Comparison of ENCODE assay signal across 10 cellular contexts in the genomic region with DNA sequence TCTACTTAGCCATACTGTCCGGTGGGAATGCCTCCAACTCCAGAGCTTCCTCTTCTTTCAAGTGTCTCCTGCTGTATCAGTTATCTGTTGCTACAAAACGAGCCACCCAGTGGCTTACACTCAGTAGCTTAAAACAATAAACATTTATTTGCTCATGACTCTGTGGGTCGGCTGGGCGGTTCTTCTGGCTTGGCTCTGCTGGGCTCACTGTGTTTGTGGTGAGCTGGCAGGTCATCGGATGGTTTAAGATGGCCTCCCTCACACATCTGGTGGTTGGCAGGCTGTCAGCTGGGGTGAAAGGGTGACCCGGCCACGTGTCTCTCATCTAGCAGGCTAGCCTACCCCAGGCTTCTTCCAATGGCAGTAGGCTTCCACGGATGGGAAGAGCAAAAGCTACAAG.
DNase-seq lines count a peak whose midpoint lies in the region; FAIRE-seq and TF ChIP-seq lines count a peak whose summit lies in the region.
"Had no signal": no experiment of that assay in that cellular context is flagged by ENCODE, and none has a peak within 500 bp of the region (broad histone marks: within the 10 kb centered on the region; RNA-seq: fewer than 3 reads in every experiment).

No MANE protein-coding gene starts in this region.

- H3K4me1 ChIP-seq in OCI-LY7 (ENCODE audit: insufficient read depth, low read length, poor library complexity, severe bottlenecking): peaks cover 39% of the 10 kb centered on the region

- H3K4me2 ChIP-seq in OCI-LY7 (ENCODE audit: low read length): no peak overlapping the region

- H4K20me1 ChIP-seq in OCI-LY7 (ENCODE audit: insufficient read depth, low read length): no peaks in the 10 kb centered on the region

- no peaks in the 10 kb centered on the region for H3K9me3 Mint-ChIP-seq in activated T-cell treated with anti-CD3 and anti-CD28 coated beads, Interleukin-2, amount 50 U/mL, for 24 hours

- H3K4me3 Mint-ChIP-seq in activated T-cell treated with anti-CD3 and anti-CD28 coated beads, Interleukin-2, amount 50 U/mL, for 24 hours: no peak overlapping the region

- H3K4me1 Mint-ChIP-seq in activated T-cell treated with anti-CD3 and anti-CD28 coated beads, Interleukin-2, amount 50 U/mL, for 24 hours (ENCODE audit: low read depth): no peaks in the 10 kb centered on the region

- peaks cover 8% of the 10 kb centered on the region; the same call in 1 of the 2 replicates for H3K9me3 ChIP-seq in OCI-LY7 (ENCODE audit: low read length)

- no peaks in the 10 kb centered on the region for H3K9me2 ChIP-seq in OCI-LY7 (ENCODE audit: insufficient read depth, low read length)

- H3K4me3 ChIP-seq in OCI-LY7 (ENCODE audit: low read depth, low read length, poor library complexity, severe bottlenecking): no peak overlapping the region
- H3K4me3 ChIP-seq: lung had no signal

- H3K27me3 Mint-ChIP-seq in activated T-cell treated with anti-CD3 and anti-CD28 coated beads, Interleukin-2, amount 50 U/mL, for 24 hours: peaks cover 7% of the 10 kb centered on the region

- no peaks in the 10 kb centered on the region for H3K36me3 ChIP-seq in OCI-LY7 (ENCODE audit: insufficient read depth, low read length)

- POLR2A ChIA-PET in OCI-LY7 (lab: Charles Lee): no interaction called here

- no peak for TF ChIP-seq CTCF in OCI-LY7 (conservative IDR thresholded peaks at IDR 0.05; ENCODE audit: low read length)

- intact Hi-C loops in posterior cingulate gyrus (cut with DNase I) (loop anchor here (2.0 to 5.0 kb wide), 2 partner anchors 280 to 534 kb away; no protein-coding TSS in a partner anchor), OCI-LY7 (cut with micrococcal nuclease; ENCODE audit: unreplicated experiment) (loop anchor here (5.0 kb wide), 1 partner anchor 534 kb away; no protein-coding TSS in a partner anchor)

- no peaks in the 10 kb centered on the region for H3K36me3 Mint-ChIP-seq in activated T-cell treated with anti-CD3 and anti-CD28 coated beads, Interleukin-2, amount 50 U/mL, for 24 hours (ENCODE audit: low read depth)

- no peak overlapping the region for H2AFZ ChIP-seq in OCI-LY7 (ENCODE audit: low read length)

- H3K79me2 ChIP-seq in OCI-LY7 (ENCODE audit: insufficient read depth, low read depth, low read length): no peaks in the 10 kb centered on the region

- FAIRE-seq in RCC 7860 (lab: Jason Lieb, UNC): peak; percentile 67

- CTCF ChIA-PET in OCI-LY7 (lab: Charles Lee; ENCODE audit: unreplicated experiment): interaction anchor here (0.5 kb wide), 1 partner anchor 200 kb away, joined by 3 read pairs; no protein-coding TSS in a partner anchor

- BruUV-seq in OCI-LY7 (replicated peaks; lab: Mats Ljungman, UMichigan): no TSS peak

- H3K27ac ChIP-seq in OCI-LY7 (ENCODE audit: low read depth, low read length, poor library complexity, severe bottlenecking): no peak overlapping the region
- H3K27ac ChIP-seq: RWPE1 had no signal

- DNase-seq in EH (ENCODE audit: low read depth) (peak; percentile 99), RCC 7860 (ENCODE audit: low spot score) (peak; percentile 68), fibroblast of peridontal ligament (ENCODE audit: extremely low read depth) (peak; percentile 98), posterior cingulate gyrus (peak in 6 of 10 donors; percentile 19 to 92 (median 40)), NCI-H1694 (lab: John Stamatoyannopoulos, UW) (no peak), OCI-LY7 (ENCODE audit: low spot score) (no peak), GF-D8 (lab: John Stamatoyannopoulos, UW) (no peak)
- DNase-seq in activated T-cell treated with anti-CD3 and anti-CD28 coated beads, Interleukin-2, amount 50 U/mL, for 24 hours: no peak

- H3K27ac Mint-ChIP-seq in activated T-cell treated with anti-CD3 and anti-CD28 coated beads, Interleukin-2, amount 50 U/mL, for 24 hours: no peak overlapping the region

Comparison
In these comparisons a context has a peak if more than half of its experiments do, and no peak if none do; other contexts are left out.
1. DNase-seq: peak in EH (single experiment), RCC 7860 (single experiment), fibroblast of peridontal ligament (single experiment) and posterior cingulate gyrus (6 of 10); none in NCI-H1694 (single experiment), OCI-LY7 (single experiment), GF-D8 (single experiment) and activated T-cell treated with anti-CD3 and anti-CD28 coated beads, Interleukin-2, amount 50 U/mL, for 24 hours (single experiment).